In the genomic region with DNA sequence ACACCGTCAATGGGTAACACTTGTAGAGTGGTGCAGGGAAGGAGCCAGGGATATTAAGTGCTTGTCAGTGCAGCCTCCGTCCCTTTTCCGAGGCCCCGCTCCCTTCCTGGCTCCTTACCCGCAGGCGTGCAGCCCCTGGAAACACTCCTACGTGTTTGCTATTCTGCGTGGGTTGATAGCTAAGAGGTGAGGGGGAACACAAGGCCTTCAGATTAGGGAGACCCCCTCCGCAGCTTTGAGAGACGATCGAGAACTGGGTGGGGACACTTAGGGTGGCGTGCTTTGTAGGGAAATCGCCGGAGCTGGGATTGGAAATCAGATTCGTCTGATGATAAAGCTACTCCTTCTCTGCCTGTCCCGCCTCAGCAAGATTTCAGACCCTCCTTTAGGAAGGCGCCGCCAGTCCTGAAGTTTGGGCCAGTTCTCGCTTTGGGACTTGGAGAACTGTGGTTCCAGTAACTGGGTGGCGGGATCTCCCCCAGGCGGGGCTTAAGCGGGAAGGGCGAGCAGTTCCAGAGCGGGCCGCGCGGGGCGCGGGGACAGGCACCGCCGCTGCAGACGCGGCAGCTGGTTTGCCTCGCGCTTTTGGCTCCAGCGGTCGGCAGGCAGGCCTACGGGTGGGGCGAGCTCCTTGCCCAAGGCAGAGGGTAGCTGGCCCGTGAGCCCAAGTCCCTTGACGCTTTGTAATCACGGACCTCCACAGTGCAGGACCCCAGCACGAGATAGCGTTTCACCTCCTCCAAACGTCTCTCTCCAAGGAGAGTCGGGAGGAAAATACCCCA, we compare ENCODE assay signal across 1 cellular context.
A peak's percentile ranks its signal among the peaks of the same experiment; 100 is the strongest.
TF ChIP-seq lines count a peak whose summit lies in the region.

No MANE protein-coding gene starts in this region.

TF ChIP-seq in HepG2, 621 proteins besides CTCF, POLR2A, EP300 and RAD21 (continued from another document and continues in another):
- TF ChIP-seq ZMYM4 (CRISPR knock-in tag; IDR thresholded peaks at IDR 0.05) = no peak
- TF ChIP-seq, protein P1, sequence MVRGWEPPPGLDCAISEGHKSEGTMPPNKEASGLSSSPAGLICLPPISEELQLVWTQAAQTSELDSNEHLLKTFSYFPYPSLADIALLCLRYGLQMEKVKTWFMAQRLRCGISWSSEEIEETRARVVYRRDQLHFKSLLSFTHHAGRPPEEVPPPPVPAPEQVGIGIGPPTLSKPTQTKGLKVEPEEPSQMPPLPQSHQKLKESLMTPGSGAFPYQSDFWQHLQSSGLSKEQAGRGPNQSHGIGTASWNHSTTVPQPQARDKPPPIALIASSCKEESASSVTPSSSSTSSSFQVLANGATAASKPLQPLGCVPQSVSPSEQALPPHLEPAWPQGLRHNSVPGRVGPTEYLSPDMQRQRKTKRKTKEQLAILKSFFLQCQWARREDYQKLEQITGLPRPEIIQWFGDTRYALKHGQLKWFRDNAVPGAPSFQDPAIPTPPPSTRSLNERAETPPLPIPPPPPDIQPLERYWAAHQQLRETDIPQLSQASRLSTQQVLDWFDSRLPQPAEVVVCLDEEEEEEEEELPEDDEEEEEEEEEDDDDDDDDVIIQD (CRISPR knock-in tag; IDR thresholded peaks at IDR 0.05; ENCODE audit: low read depth) = no peak
- TF ChIP-seq ZKSCAN8 (CRISPR knock-in tag; IDR thresholded peaks at IDR 0.05; ENCODE audit: borderline replicate concordance) = no peak
- TF ChIP-seq, protein P2, sequence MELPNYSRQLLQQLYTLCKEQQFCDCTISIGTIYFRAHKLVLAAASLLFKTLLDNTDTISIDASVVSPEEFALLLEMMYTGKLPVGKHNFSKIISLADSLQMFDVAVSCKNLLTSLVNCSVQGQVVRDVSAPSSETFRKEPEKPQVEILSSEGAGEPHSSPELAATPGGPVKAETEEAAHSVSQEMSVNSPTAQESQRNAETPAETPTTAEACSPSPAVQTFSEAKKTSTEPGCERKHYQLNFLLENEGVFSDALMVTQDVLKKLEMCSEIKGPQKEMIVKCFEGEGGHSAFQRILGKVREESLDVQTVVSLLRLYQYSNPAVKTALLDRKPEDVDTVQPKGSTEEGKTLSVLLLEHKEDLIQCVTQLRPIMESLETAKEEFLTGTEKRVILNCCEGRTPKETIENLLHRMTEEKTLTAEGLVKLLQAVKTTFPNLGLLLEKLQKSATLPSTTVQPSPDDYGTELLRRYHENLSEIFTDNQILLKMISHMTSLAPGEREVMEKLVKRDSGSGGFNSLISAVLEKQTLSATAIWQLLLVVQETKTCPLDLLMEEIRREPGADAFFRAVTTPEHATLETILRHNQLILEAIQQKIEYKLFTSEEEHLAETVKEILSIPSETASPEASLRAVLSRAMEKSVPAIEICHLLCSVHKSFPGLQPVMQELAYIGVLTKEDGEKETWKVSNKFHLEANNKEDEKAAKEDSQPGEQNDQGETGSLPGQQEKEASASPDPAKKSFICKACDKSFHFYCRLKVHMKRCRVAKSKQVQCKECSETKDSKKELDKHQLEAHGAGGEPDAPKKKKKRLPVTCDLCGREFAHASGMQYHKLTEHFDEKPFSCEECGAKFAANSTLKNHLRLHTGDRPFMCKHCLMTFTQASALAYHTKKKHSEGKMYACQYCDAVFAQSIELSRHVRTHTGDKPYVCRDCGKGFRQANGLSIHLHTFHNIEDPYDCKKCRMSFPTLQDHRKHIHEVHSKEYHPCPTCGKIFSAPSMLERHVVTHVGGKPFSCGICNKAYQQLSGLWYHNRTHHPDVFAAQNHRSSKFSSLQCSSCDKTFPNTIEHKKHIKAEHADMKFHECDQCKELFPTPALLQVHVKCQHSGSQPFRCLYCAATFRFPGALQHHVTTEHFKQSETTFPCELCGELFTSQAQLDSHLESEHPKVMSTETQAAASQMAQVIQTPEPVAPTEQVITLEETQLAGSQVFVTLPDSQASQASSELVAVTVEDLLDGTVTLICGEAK (IDR thresholded peaks at IDR 0.05) = no peak
- TF ChIP-seq, protein P2 (CRISPR knock-in tag; IDR thresholded peaks at IDR 0.05) = no peak
- TF ChIP-seq, protein P3, sequence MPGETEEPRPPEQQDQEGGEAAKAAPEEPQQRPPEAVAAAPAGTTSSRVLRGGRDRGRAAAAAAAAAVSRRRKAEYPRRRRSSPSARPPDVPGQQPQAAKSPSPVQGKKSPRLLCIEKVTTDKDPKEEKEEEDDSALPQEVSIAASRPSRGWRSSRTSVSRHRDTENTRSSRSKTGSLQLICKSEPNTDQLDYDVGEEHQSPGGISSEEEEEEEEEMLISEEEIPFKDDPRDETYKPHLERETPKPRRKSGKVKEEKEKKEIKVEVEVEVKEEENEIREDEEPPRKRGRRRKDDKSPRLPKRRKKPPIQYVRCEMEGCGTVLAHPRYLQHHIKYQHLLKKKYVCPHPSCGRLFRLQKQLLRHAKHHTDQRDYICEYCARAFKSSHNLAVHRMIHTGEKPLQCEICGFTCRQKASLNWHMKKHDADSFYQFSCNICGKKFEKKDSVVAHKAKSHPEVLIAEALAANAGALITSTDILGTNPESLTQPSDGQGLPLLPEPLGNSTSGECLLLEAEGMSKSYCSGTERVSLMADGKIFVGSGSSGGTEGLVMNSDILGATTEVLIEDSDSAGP (CRISPR knock-in tag; IDR thresholded peaks at IDR 0.05; ENCODE audit: borderline replicate concordance) = peak; percentile 20; the same call in 1 of the 2 replicates
- no peak for TF ChIP-seq HOXA7 (CRISPR knock-in tag; IDR thresholded peaks at IDR 0.05)
- TF ChIP-seq DMAP1 (CRISPR knock-in tag; IDR thresholded peaks at IDR 0.05) = no peak
- no peak for TF ChIP-seq ZNF709 (CRISPR knock-in tag; IDR thresholded peaks at IDR 0.05)
- no peak for TF ChIP-seq GLI4 (CRISPR knock-in tag; IDR thresholded peaks at IDR 0.05; ENCODE audit: borderline replicate concordance)
- TF ChIP-seq ARNT2 (CRISPR knock-in tag; IDR thresholded peaks at IDR 0.05; ENCODE audit: low read depth) = peak; percentile 30; the same call in 1 of the 2 replicates
- no peak for TF ChIP-seq KLF12 (CRISPR knock-in tag; IDR thresholded peaks at IDR 0.05; ENCODE audit: borderline replicate concordance)
- TF ChIP-seq ZNF83 (CRISPR knock-in tag; IDR thresholded peaks at IDR 0.05; ENCODE audit: borderline replicate concordance) = no peak
- TF ChIP-seq PTBP1 (IDR thresholded peaks at IDR 0.05; ENCODE audit: low read depth, low read length, poor library complexity, severe bottlenecking) = no peak
- no peak for TF ChIP-seq KMT2B (CRISPR knock-in tag; IDR thresholded peaks at IDR 0.05)
- TF ChIP-seq ZSCAN9 (CRISPR knock-in tag; IDR thresholded peaks at IDR 0.05; ENCODE audit: borderline replicate concordance) = no peak
- TF ChIP-seq ZNF430 (CRISPR knock-in tag; IDR thresholded peaks at IDR 0.05) = no peak
- TF ChIP-seq ZNF101 (CRISPR knock-in tag; IDR thresholded peaks at IDR 0.05; ENCODE audit: borderline replicate concordance, low read depth) = no peak
- TF ChIP-seq, protein P4, sequence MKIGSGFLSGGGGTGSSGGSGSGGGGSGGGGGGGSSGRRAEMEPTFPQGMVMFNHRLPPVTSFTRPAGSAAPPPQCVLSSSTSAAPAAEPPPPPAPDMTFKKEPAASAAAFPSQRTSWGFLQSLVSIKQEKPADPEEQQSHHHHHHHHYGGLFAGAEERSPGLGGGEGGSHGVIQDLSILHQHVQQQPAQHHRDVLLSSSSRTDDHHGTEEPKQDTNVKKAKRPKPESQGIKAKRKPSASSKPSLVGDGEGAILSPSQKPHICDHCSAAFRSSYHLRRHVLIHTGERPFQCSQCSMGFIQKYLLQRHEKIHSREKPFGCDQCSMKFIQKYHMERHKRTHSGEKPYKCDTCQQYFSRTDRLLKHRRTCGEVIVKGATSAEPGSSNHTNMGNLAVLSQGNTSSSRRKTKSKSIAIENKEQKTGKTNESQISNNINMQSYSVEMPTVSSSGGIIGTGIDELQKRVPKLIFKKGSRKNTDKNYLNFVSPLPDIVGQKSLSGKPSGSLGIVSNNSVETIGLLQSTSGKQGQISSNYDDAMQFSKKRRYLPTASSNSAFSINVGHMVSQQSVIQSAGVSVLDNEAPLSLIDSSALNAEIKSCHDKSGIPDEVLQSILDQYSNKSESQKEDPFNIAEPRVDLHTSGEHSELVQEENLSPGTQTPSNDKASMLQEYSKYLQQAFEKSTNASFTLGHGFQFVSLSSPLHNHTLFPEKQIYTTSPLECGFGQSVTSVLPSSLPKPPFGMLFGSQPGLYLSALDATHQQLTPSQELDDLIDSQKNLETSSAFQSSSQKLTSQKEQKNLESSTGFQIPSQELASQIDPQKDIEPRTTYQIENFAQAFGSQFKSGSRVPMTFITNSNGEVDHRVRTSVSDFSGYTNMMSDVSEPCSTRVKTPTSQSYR (CRISPR knock-in tag; IDR thresholded peaks at IDR 0.05; ENCODE audit: borderline replicate concordance) = no peak
- TF ChIP-seq, protein P5, sequence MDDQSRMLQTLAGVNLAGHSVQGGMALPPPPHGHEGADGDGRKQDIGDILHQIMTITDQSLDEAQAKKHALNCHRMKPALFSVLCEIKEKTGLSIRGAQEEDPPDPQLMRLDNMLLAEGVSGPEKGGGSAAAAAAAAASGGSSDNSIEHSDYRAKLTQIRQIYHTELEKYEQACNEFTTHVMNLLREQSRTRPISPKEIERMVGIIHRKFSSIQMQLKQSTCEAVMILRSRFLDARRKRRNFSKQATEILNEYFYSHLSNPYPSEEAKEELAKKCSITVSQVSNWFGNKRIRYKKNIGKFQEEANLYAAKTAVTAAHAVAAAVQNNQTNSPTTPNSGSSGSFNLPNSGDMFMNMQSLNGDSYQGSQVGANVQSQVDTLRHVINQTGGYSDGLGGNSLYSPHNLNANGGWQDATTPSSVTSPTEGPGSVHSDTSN (CRISPR knock-in tag; IDR thresholded peaks at IDR 0.05; ENCODE audit: borderline replicate concordance) = no peak
- TF ChIP-seq DNMT3B (CRISPR knock-in tag; conservative IDR thresholded peaks at IDR 0.05) = no peak
- no peak for TF ChIP-seq JARID2 (CRISPR knock-in tag; IDR thresholded peaks at IDR 0.05; ENCODE audit: insufficient replicate concordance)
- TF ChIP-seq, protein P6, sequence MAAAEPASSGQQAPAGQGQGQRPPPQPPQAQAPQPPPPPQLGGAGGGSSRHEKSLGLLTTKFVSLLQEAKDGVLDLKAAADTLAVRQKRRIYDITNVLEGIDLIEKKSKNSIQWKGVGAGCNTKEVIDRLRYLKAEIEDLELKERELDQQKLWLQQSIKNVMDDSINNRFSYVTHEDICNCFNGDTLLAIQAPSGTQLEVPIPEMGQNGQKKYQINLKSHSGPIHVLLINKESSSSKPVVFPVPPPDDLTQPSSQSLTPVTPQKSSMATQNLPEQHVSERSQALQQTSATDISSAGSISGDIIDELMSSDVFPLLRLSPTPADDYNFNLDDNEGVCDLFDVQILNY (CRISPR knock-in tag; conservative IDR thresholded peaks at IDR 0.05) = no peak; the same call in 1 of the 2 replicates
- TF ChIP-seq SSRP1 (CRISPR knock-in tag; IDR thresholded peaks at IDR 0.05) = no peak
- TF ChIP-seq, protein P7, sequence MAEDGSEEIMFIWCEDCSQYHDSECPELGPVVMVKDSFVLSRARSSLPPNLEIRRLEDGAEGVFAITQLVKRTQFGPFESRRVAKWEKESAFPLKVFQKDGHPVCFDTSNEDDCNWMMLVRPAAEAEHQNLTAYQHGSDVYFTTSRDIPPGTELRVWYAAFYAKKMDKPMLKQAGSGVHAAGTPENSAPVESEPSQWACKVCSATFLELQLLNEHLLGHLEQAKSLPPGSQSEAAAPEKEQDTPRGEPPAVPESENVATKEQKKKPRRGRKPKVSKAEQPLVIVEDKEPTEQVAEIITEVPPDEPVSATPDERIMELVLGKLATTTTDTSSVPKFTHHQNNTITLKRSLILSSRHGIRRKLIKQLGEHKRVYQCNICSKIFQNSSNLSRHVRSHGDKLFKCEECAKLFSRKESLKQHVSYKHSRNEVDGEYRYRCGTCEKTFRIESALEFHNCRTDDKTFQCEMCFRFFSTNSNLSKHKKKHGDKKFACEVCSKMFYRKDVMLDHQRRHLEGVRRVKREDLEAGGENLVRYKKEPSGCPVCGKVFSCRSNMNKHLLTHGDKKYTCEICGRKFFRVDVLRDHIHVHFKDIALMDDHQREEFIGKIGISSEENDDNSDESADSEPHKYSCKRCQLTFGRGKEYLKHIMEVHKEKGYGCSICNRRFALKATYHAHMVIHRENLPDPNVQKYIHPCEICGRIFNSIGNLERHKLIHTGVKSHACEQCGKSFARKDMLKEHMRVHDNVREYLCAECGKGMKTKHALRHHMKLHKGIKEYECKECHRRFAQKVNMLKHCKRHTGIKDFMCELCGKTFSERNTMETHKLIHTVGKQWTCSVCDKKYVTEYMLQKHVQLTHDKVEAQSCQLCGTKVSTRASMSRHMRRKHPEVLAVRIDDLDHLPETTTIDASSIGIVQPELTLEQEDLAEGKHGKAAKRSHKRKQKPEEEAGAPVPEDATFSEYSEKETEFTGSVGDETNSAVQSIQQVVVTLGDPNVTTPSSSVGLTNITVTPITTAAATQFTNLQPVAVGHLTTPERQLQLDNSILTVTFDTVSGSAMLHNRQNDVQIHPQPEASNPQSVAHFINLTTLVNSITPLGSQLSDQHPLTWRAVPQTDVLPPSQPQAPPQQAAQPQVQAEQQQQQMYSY (CRISPR knock-in tag; IDR thresholded peaks at IDR 0.05) = no peak
- no peak for TF ChIP-seq JUNB (CRISPR knock-in tag; IDR thresholded peaks at IDR 0.05; ENCODE audit: borderline replicate concordance)
- no peak for TF ChIP-seq CCDC6 (CRISPR knock-in tag; IDR thresholded peaks at IDR 0.05)
- no peak for TF ChIP-seq NFYC (CRISPR knock-in tag; IDR thresholded peaks at IDR 0.05)
- TF ChIP-seq JUN (CRISPR knock-in tag; IDR thresholded peaks at IDR 0.05) = no peak
- TF ChIP-seq SIX4 (CRISPR knock-in tag; IDR thresholded peaks at IDR 0.05) = no peak
- no peak for TF ChIP-seq ZNF670 (CRISPR knock-in tag; IDR thresholded peaks at IDR 0.05; ENCODE audit: borderline replicate concordance)
- no peak for TF ChIP-seq ZNF34 (CRISPR knock-in tag; IDR thresholded peaks at IDR 0.05; ENCODE audit: borderline replicate concordance)
- no peak for TF ChIP-seq AKAP8 (CRISPR knock-in tag; IDR thresholded peaks at IDR 0.05)
- no peak for TF ChIP-seq RBM39 (IDR thresholded peaks at IDR 0.05; ENCODE audit: low read depth, low read length, poor library complexity, severe bottlenecking)
- no peak for TF ChIP-seq SNAPC2 (CRISPR knock-in tag; IDR thresholded peaks at IDR 0.05)
- TF ChIP-seq ZNF331 (CRISPR knock-in tag; IDR thresholded peaks at IDR 0.05) = 0 out of 2 replicates have a peak, but pooled peaks have one; percentile 38
